ENCODE assay signal across 10 cellular contexts in genomic region chr12:15772405-15773018, GRCh38. TPM values are rescaled to one million over a fixed set of nuclear protein-coding genes. Genes with fewer than 3 reads are reported as not detected.
DNase-seq lines count a peak whose midpoint lies in the region; ATAC-seq and TF ChIP-seq lines count a peak whose summit lies in the region.
"Had no signal": no experiment of that assay in that cellular context is flagged by ENCODE, and none has a peak within 500 bp of the region (broad histone marks: within the 10 kb centered on the region; RNA-seq: fewer than 3 reads in every experiment).

No MANE protein-coding gene starts in this region.

- no peak for TF ChIP-seq POLR2A in gastroesophageal sphincter (IDR thresholded peaks at IDR 0.05)

- no peaks in the 10 kb centered on the region for H3K36me3 ChIP-seq in gastroesophageal sphincter
- H3K36me3 ChIP-seq: pancreas had no signal

- TF ChIP-seq CTCF in 22Rv1 (IDR thresholded peaks at IDR 0.05) (peak; percentile 93), GM10266 (IDR thresholded peaks at IDR 0.05; ENCODE audit: control insufficient read depth, insufficient read depth, low read depth, missing control alignments) (peak; percentile 34), RWPE1 (conservative IDR thresholded peaks at IDR 0.05; ENCODE audit: low read depth) (0 out of 2 replicates have a peak, but pooled peaks have one; percentile 18), gastroesophageal sphincter (IDR thresholded peaks at IDR 0.05) (peak; percentile 12 to 31 (median 18))

- ATAC-seq in gastroesophageal sphincter (no peak), GM21390 (IDR thresholded peaks at IDR 0.05; ENCODE audit: unreplicated experiment) (no peak), esophagus mucosa (no peak)

- H3K9me3 ChIP-seq in gastroesophageal sphincter, result no peaks in the 10 kb centered on the region
- H3K9me3 ChIP-seq: pancreas had no signal

- H3K27me3 ChIP-seq in gastroesophageal sphincter, result no peaks in the 10 kb centered on the region
- H3K27me3 ChIP-seq: pancreas had no signal

- 100% methylated on average over 2 of the region's 2 CpGs for WGBS in gastroesophageal sphincter (ENCODE audit: low coverage in 1 of 2), 2 donors

- H3K27ac ChIP-seq in 22Rv1 (no peak overlapping the region), RWPE1 (no peak overlapping the region), gastroesophageal sphincter (no peak overlapping the region)
- H3K27ac ChIP-seq: pancreas had no signal

- H3K4me3 ChIP-seq in gastroesophageal sphincter, result no peak overlapping the region
- H3K4me3 ChIP-seq: pancreas had no signal

- TF ChIP-seq EP300 in gastroesophageal sphincter (IDR thresholded peaks at IDR 0.05), result no peak

- DNase-seq in GM10266 (ENCODE audit: extremely low spot score) (no peak), RWPE1 (ENCODE audit: low spot score) (no peak), NCI-H1436 (lab: John Stamatoyannopoulos, UW) (no peak), anterior cingulate cortex (lab: John Stamatoyannopoulos, UW) (no peak)
- DNase-seq: NCI-H1048, pancreas had no signal

- POLR2A ChIA-PET in RWPE1 (lab: Yijun Ruan, JAX; ENCODE audit: low non-redundant PET), result no interaction called here

- CTCF ChIA-PET in RWPE1 (lab: Yijun Ruan, JAX), result interaction anchor here (0.6 to 1.3 kb wide), 9 partner anchors 8 to 1373 kb away, joined by 3 to 4 read pairs (median 3); no protein-coding TSS in a partner anchor

- H3K4me1 ChIP-seq in gastroesophageal sphincter, result peaks cover 0 to 6% (median 0%) of the 10 kb centered on the region in 3 donors

RNA-seq across cellular contexts. Expression of gene EPS8, which starts 16.7 kb away (rescaled TPM):
- total RNA-seq in gastroesophageal sphincter (10 to 100 TPM; 39.0 to 85.2 (median 57.7) TPM), esophagus mucosa (7.7 TPM)

Comparison
In these comparisons a context has a peak if more than half of its experiments do, and no peak if none do; other contexts are left out.
1. CTCF ChIP-seq: peak in every context shown above with its lines; median percentile 93 in 22Rv1; 34 in GM10266; 18 in gastroesophageal sphincter; 18 in RWPE1.